16 cellular contexts compared by ENCODE assay signal in the genomic region with DNA sequence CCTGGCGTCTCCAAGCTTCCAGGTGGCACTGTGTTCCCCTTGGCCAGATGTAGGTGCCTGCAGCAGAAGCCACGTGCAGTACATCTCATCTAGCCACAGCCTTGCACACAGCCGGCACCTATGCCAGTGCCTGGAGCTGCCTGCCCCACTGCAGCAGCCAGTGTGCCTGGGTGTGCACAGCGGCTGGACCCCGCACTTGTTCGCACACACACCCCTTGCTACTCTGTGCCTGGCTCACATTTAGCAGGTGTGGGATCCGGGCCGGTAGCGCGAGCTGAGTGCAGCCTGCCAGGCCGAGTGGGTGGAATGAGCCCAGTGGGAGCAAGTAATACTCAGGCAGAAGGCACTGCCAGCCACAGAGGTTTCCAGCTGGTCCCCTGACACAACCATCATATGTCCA.
"Had no signal": no experiment of that assay in that cellular context is flagged by ENCODE, and none has a peak within 500 bp of the region (broad histone marks: within the 10 kb centered on the region; RNA-seq: fewer than 3 reads in every experiment).

No MANE protein-coding gene starts in this region.

- H3K4me3 ChIP-seq: esophagus muscularis mucosa, gastrocnemius medialis, left ventricle myocardium inferior, lower lobe of right lung, sigmoid colon, skin epidermis, uterus had no signal

- DNase-seq: effector memory CD8-positive, alpha-beta T cell; gastrocnemius medialis; immature natural killer cell; left cardiac atrium; left ventricle myocardium inferior; lower lobe of right lung; mesendoderm; naive B cell; sigmoid colon; stimulated activated CD4-positive, alpha-beta T cell treated with anti-CD3 and anti-CD28 coated beads, Interleukin-12 subunit alpha, Interleukin-12 subunit beta, amount 100 ng/mL, for 4 hours; stimulated activated naive CD4-positive, alpha-beta T cell; trophoblast cell; uterus had no signal

- H3K27me3 ChIP-seq: esophagus muscularis mucosa, gastrocnemius medialis, sigmoid colon, uterus had no signal

- H3K27ac ChIP-seq: epithelial cell of prostate, esophagus muscularis mucosa, gastrocnemius medialis, left ventricle myocardium inferior, lower lobe of right lung, sigmoid colon, skin epidermis, uterus had no signal

- H3K4me1 ChIP-seq: esophagus muscularis mucosa, gastrocnemius medialis, lower lobe of right lung, sigmoid colon, uterus had no signal

- ATAC-seq: effector memory CD8-positive, alpha-beta T cell; gastrocnemius medialis; left cardiac atrium had no signal

- H3K9me3 ChIP-seq: esophagus muscularis mucosa, gastrocnemius medialis, lower lobe of right lung, sigmoid colon, uterus had no signal

- H3K36me3 ChIP-seq: esophagus muscularis mucosa, gastrocnemius medialis, left ventricle myocardium inferior, lower lobe of right lung, sigmoid colon, uterus had no signal
